In the genomic region with DNA sequence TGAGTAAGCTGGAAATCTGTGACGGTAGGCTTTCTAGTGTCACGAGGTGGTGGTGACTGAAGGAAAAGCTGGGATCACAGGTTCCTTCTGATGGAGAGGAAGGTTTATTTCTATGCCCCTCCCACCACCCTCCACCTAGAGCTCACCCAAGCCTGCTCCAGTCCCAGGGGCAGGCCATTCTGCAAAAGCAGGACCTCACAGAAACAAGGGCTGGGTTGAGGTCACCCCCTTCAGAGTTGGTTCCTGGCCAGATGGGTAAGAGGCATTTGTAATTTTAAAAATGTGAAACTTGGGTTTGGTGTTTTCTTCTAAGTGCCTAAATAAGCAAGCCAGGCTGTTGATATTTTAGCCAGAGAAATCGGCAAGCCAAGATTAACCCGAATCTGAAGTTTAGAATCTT, we compare ENCODE assay signal across 22 cellular contexts. TPM values are rescaled to one million over a fixed set of nuclear protein-coding genes. Genes with fewer than 3 reads are reported as not detected.
DNase-seq lines count a peak whose midpoint lies in the region; ATAC-seq and TF ChIP-seq lines count a peak whose summit lies in the region.
"Had no signal": no experiment of that assay in that cellular context is flagged by ENCODE, and none has a peak within 500 bp of the region (broad histone marks: within the 10 kb centered on the region; RNA-seq: fewer than 3 reads in every experiment).

No MANE protein-coding gene starts in this region.

- peak overlapping the region; percentile 34 to 55 for H3K27ac Mint-ChIP-seq in T-cell
- peak overlapping the region in 7 of 10 donors; percentile 19 to 45 (median 33) for H3K27ac Mint-ChIP-seq in naive thymus-derived CD8-positive, alpha-beta T cell
- H3K27ac Mint-ChIP-seq in activated CD4-positive, alpha-beta memory T cell treated with anti-CD3 and anti-CD28 coated beads, Interleukin-2, amount 10 ng/mL, durations not matched to agents 7 days and 5 days = no peak overlapping the region
- H3K27ac Mint-ChIP-seq: HFFc6 had no signal

- POLR2A ChIA-PET in T-cell (lab: Charles Lee) = interaction anchor here in 1 of 2 donors (0.5 kb wide), 1 partner anchor 23 kb away, joined by 4 read pairs; no protein-coding TSS in a partner anchor
- POLR2A ChIA-PET in naive thymus-derived CD8-positive, alpha-beta T cell (lab: Charles Lee) = no interaction called here
- POLR2A ChIA-PET in activated CD4-positive, alpha-beta memory T cell treated with anti-CD3 and anti-CD28 coated beads, Interleukin-2, amount 10 ng/mL, durations not matched to agents 7 days and 5 days (lab: Charles Lee) = interaction anchor here (1.5 kb wide), 1 partner anchor 17 kb away, joined by 3 read pairs; no protein-coding TSS in a partner anchor

- H3K4me1 ChIP-seq in cardiac muscle cell (ENCODE audit: low read depth) (peaks cover 12% of the 10 kb centered on the region), upper lobe of right lung (peaks cover 3% of the 10 kb centered on the region)

- H3K4me3 ChIP-seq in cardiac muscle cell (no peak overlapping the region), upper lobe of right lung (no peak overlapping the region)
- H3K4me3 ChIP-seq: BLaER1 had no signal

- ATAC-seq in left ventricle myocardium superior (no peak), T-cell (replicated peaks in 1 of 4) (no peak), upper lobe of right lung (peak; percentile 15), GM21390 (IDR thresholded peaks at IDR 0.05; ENCODE audit: unreplicated experiment) (no peak)
- ATAC-seq in naive thymus-derived CD8-positive, alpha-beta T cell = no peak
- ATAC-seq: Panc1 had no signal

- H3K4me3 Mint-ChIP-seq in T-cell = no peak overlapping the region
- no peak overlapping the region for H3K4me3 Mint-ChIP-seq in naive thymus-derived CD8-positive, alpha-beta T cell
- H3K4me3 Mint-ChIP-seq in activated CD4-positive, alpha-beta memory T cell treated with anti-CD3 and anti-CD28 coated beads, Interleukin-2, amount 10 ng/mL, durations not matched to agents 7 days and 5 days = no peak overlapping the region
- H3K4me3 Mint-ChIP-seq: CD4-positive, alpha-beta memory T cell; H9; HFFc6 had no signal

- peaks cover 59% of the 10 kb centered on the region for H3K36me3 Mint-ChIP-seq in T-cell
- peaks cover 0 to 87% (median 20%) of the 10 kb centered on the region in 3 donors for H3K36me3 Mint-ChIP-seq in naive thymus-derived CD8-positive, alpha-beta T cell
- H3K36me3 Mint-ChIP-seq in activated CD4-positive, alpha-beta memory T cell treated with anti-CD3 and anti-CD28 coated beads, Interleukin-2, amount 10 ng/mL, durations not matched to agents 7 days and 5 days (ENCODE audit: low read depth) = peaks cover 87% of the 10 kb centered on the region

- no peak for TF ChIP-seq CTCF in cardiac muscle cell (IDR thresholded peaks at IDR 0.05; ENCODE audit: low read depth, low read length)
- no peak for TF ChIP-seq CTCF in upper lobe of right lung (IDR thresholded peaks at IDR 0.05)

- H3K4me1 Mint-ChIP-seq in T-cell = peaks cover 14 to 28% (median 26%) of the 10 kb centered on the region in 3 donors
- H3K4me1 Mint-ChIP-seq in naive thymus-derived CD8-positive, alpha-beta T cell = peaks cover 17 to 36% (median 25%) of the 10 kb centered on the region in 4 donors
- H3K4me1 Mint-ChIP-seq in activated CD4-positive, alpha-beta memory T cell treated with anti-CD3 and anti-CD28 coated beads, Interleukin-2, amount 10 ng/mL, durations not matched to agents 7 days and 5 days = peaks cover 16% of the 10 kb centered on the region

- peaks cover 18% of the 10 kb centered on the region for H3K36me3 ChIP-seq in cardiac muscle cell
- peaks cover 47% of the 10 kb centered on the region for H3K36me3 ChIP-seq in upper lobe of right lung

- H3K27me3 ChIP-seq in cardiac muscle cell (no peaks in the 10 kb centered on the region), upper lobe of right lung (no peaks in the 10 kb centered on the region)
- H3K27me3 ChIP-seq: BLaER1 had no signal

- H3K9me3 ChIP-seq in cardiac muscle cell (ENCODE audit: low read depth) (no peaks in the 10 kb centered on the region), upper lobe of right lung (no peaks in the 10 kb centered on the region)
- H3K9me3 ChIP-seq: BLaER1 had no signal

- intact Hi-C loops in left ventricle myocardium superior (cut with micrococcal nuclease) = no loop called here
- intact Hi-C loops in upper lobe of right lung (cut with DNase I) = no loop called here

- no peaks in the 10 kb centered on the region for H3K27me3 Mint-ChIP-seq in T-cell
- no peaks in the 10 kb centered on the region for H3K27me3 Mint-ChIP-seq in naive thymus-derived CD8-positive, alpha-beta T cell
- H3K27me3 Mint-ChIP-seq in activated CD4-positive, alpha-beta memory T cell treated with anti-CD3 and anti-CD28 coated beads, Interleukin-2, amount 10 ng/mL, durations not matched to agents 7 days and 5 days = no peaks in the 10 kb centered on the region
- H3K27me3 Mint-ChIP-seq: CD4-positive, alpha-beta memory T cell had no signal

- no peak for DNase-seq in cardiac muscle cell (ENCODE audit: low read depth in 1 of 2, low spot score in 1 of 2)
- DNase-seq in left ventricle myocardium superior = no peak
- DNase-seq in T-cell = no peak
- DNase-seq in naive thymus-derived CD8-positive, alpha-beta T cell = no peak
- DNase-seq in upper lobe of right lung = no peak
- no peak for DNase-seq in activated CD4-positive, alpha-beta memory T cell treated with anti-CD3 and anti-CD28 coated beads, Interleukin-2, amount 10 ng/mL, durations not matched to agents 7 days and 5 days
- DNase-seq: CD4-positive, alpha-beta memory T cell; DND-41; H9; HFFc6; Karpas-422; MV-4-11; NCI-H1105 treated with DMSO at 0.1 percent for 48 hours; NCI-H1694 treated with DMSO at 0.1 percent for 48 hours; NCI-H2081 treated with DMSO at 0.1 percent for 48 hours; NCI-H2171 treated with DMSO at 0.1 percent for 48 hours; NCI-H524 treated with DMSO at 0.1 percent for 48 hours; NCI-H82 had no signal

- peak overlapping the region; percentile 4 for H3K27ac ChIP-seq in cardiac muscle cell
- H3K27ac ChIP-seq in upper lobe of right lung = no peak overlapping the region
- H3K27ac ChIP-seq: BLaER1 had no signal

- no peaks in the 10 kb centered on the region for H3K9me3 Mint-ChIP-seq in T-cell
- H3K9me3 Mint-ChIP-seq in naive thymus-derived CD8-positive, alpha-beta T cell = no peaks in the 10 kb centered on the region
- no peaks in the 10 kb centered on the region for H3K9me3 Mint-ChIP-seq in activated CD4-positive, alpha-beta memory T cell treated with anti-CD3 and anti-CD28 coated beads, Interleukin-2, amount 10 ng/mL, durations not matched to agents 7 days and 5 days
- H3K9me3 Mint-ChIP-seq: CD4-positive, alpha-beta memory T cell; H9; HFFc6 had no signal

- CTCF ChIA-PET in T-cell (lab: Charles Lee) = no interaction called here
- CTCF ChIA-PET in activated CD4-positive, alpha-beta memory T cell treated with anti-CD3 and anti-CD28 coated beads, Interleukin-2, amount 10 ng/mL, durations not matched to agents 7 days and 5 days (lab: Charles Lee) = interaction anchor here (1.5 kb wide), 1 partner anchor 90 kb away, joined by 4 read pairs; no protein-coding TSS in a partner anchor

RNA-seq across cellular contexts. Expression of gene KCTD20, which starts 46.6 kb away (rescaled TPM):
- 23.7 and 25.5 TPM in 2 replicates for total RNA-seq in cardiac muscle cell
- polyA plus RNA-seq in cardiac muscle cell = 22.0 and 28.0 TPM in 2 replicates
- total RNA-seq in left ventricle myocardium superior = 21.9 TPM
- total RNA-seq in T-cell = 10 to 100 TPM; 29.7 to 39.8 (median 33.3) TPM
- 10 to 100 TPM; 35.1 to 35.2 TPM for total RNA-seq in naive thymus-derived CD8-positive, alpha-beta T cell
- 10 to 100 TPM; 25.0 to 31.5 (median 31.3) TPM for polyA plus RNA-seq in naive thymus-derived CD8-positive, alpha-beta T cell
- total RNA-seq in upper lobe of right lung = 37.6 TPM
- 10 to 100 TPM; 60.7 to 63.6 TPM for total RNA-seq in activated CD4-positive, alpha-beta memory T cell treated with anti-CD3 and anti-CD28 coated beads, Interleukin-2, amount 10 ng/mL, durations not matched to agents 7 days and 5 days

RNA-seq across cellular contexts. Expression of gene PXT1, which starts 46.8 kb away (rescaled TPM):
- total RNA-seq in cardiac muscle cell = not detected in 2 replicates
- 0.31 and 0.45 TPM in 2 replicates for polyA plus RNA-seq in cardiac muscle cell
- 0.15 TPM for total RNA-seq in left ventricle myocardium superior
- total RNA-seq in T-cell = under 1 TPM in 4 of 5 donors, not detected in 1; 0.13 to 0.44 (median 0.25) TPM
- total RNA-seq in naive thymus-derived CD8-positive, alpha-beta T cell = under 1 TPM; 0.16 to 0.41 TPM
- not detected for polyA plus RNA-seq in naive thymus-derived CD8-positive, alpha-beta T cell
- total RNA-seq in upper lobe of right lung = not detected
- under 1 TPM in 1 of 2 experiments, not detected in 1; 0.35 TPM for total RNA-seq in activated CD4-positive, alpha-beta memory T cell treated with anti-CD3 and anti-CD28 coated beads, Interleukin-2, amount 10 ng/mL, durations not matched to agents 7 days and 5 days
- total RNA-seq: H9, M059J had no signal
- polyA plus RNA-seq: CD4-positive, alpha-beta memory T cell had no signal

RNA-seq across cellular contexts. Expression of gene STK38, which starts 57.9 kb away (rescaled TPM):
- 16.6 and 17.1 TPM in 2 replicates for total RNA-seq in cardiac muscle cell
- 22.5 and 35.3 TPM in 2 replicates for polyA plus RNA-seq in cardiac muscle cell
- 19.4 TPM for total RNA-seq in left ventricle myocardium superior
- 100 to 1,000 TPM in 4 of 5 donors, 10 to 100 TPM in 1; 90.3 to 164 (median 152) TPM for total RNA-seq in T-cell
- total RNA-seq in naive thymus-derived CD8-positive, alpha-beta T cell = 100 to 1,000 TPM; 151 to 163 TPM
- 10 to 100 TPM; 46.4 to 79.6 (median 52.8) TPM for polyA plus RNA-seq in naive thymus-derived CD8-positive, alpha-beta T cell
- 27.8 TPM for total RNA-seq in upper lobe of right lung
- 10 to 100 TPM; 88.9 to 93.2 TPM for total RNA-seq in activated CD4-positive, alpha-beta memory T cell treated with anti-CD3 and anti-CD28 coated beads, Interleukin-2, amount 10 ng/mL, durations not matched to agents 7 days and 5 days
